ENCODE assay signal across 11 cellular contexts in the genomic region with DNA sequence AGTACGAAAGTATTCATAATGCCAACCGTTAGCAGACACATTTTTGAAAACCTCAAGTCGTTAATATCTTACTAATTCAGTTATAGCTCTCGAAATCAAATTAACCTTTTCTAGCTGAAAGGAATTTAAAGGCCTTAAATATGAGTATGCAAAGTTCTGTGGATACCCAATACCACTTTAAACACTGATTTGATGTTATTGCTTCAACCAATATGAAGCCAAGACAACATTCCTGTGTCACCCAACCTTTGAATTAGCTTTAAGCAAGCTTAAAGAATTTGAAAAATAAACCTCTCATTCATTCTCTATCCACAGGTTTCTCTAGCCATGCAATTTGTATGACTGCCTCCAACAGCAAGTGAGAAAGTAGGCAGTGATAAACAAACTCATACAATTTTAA.
DNase-seq lines count a peak whose midpoint lies in the region; ATAC-seq, FAIRE-seq and TF ChIP-seq lines count a peak whose summit lies in the region.
"Had no signal": no experiment of that assay in that cellular context is flagged by ENCODE, and none has a peak within 500 bp of the region (broad histone marks: within the 10 kb centered on the region; RNA-seq: fewer than 3 reads in every experiment).

No MANE protein-coding gene starts in this region.

- no peak for TF ChIP-seq POLR2A in H54 (IDR thresholded peaks at IDR 0.05; ENCODE audit: low read depth, low read length)

- CTCF ChIA-PET in WTC11 (lab: Charles Lee): no interaction called here

- FAIRE-seq in H54 (lab: Jason Lieb, UNC): peak; percentile 20

- H3K4me3 Mint-ChIP-seq in WTC11: no peak overlapping the region
- no peak overlapping the region for H3K4me3 Mint-ChIP-seq in activated T-cell treated with anti-CD3 and anti-CD28 coated beads, Interleukin-2, amount 50 U/mL, for 24 hours
- H3K4me3 Mint-ChIP-seq: activated CD8-positive, alpha-beta memory T cell treated with anti-CD3 and anti-CD28 coated beads, Interleukin-2, amount 10 ng/mL, durations not matched to agents 7 days and 5 days had no signal

- DNase-seq in H54 (ENCODE audit: insufficient read length, low spot score): no peak
- peak; percentile 3 for DNase-seq in amniotic epithelial cell (ENCODE audit: low read depth)
- peak; percentile 70 for DNase-seq in glomerular visceral epithelial cell (ENCODE audit: extremely low spot score)
- no peak for DNase-seq in NOMO-1 (lab: John Stamatoyannopoulos, UW; ENCODE audit: unreplicated experiment in 2 of 2)
- no peak for DNase-seq in WTC11 (ENCODE audit: low spot score)
- no peak for DNase-seq in activated T-cell treated with anti-CD3 and anti-CD28 coated beads, Interleukin-2, amount 50 U/mL, for 24 hours
- DNase-seq: activated CD8-positive, alpha-beta memory T cell treated with anti-CD3 and anti-CD28 coated beads, Interleukin-2, amount 10 ng/mL, durations not matched to agents 7 days and 5 days; NCI-H526 had no signal

- peaks cover 31% of the 10 kb centered on the region for H3K4me1 Mint-ChIP-seq in WTC11
- H3K4me1 Mint-ChIP-seq in activated T-cell treated with anti-CD3 and anti-CD28 coated beads, Interleukin-2, amount 50 U/mL, for 24 hours (ENCODE audit: low read depth): peaks cover 21% of the 10 kb centered on the region

- ATAC-seq in GM21390 (IDR thresholded peaks at IDR 0.05; ENCODE audit: unreplicated experiment) (no peak), WTC11 (no peak)

- H3K9me3 Mint-ChIP-seq in WTC11: no peaks in the 10 kb centered on the region
- no peaks in the 10 kb centered on the region for H3K9me3 Mint-ChIP-seq in activated T-cell treated with anti-CD3 and anti-CD28 coated beads, Interleukin-2, amount 50 U/mL, for 24 hours

- no peaks in the 10 kb centered on the region for H3K36me3 Mint-ChIP-seq in WTC11
- no peaks in the 10 kb centered on the region for H3K36me3 Mint-ChIP-seq in activated T-cell treated with anti-CD3 and anti-CD28 coated beads, Interleukin-2, amount 50 U/mL, for 24 hours (ENCODE audit: low read depth)
- H3K36me3 Mint-ChIP-seq: activated CD8-positive, alpha-beta memory T cell treated with anti-CD3 and anti-CD28 coated beads, Interleukin-2, amount 10 ng/mL, durations not matched to agents 7 days and 5 days had no signal

- H3K27ac Mint-ChIP-seq in WTC11: no peak overlapping the region
- no peak overlapping the region for H3K27ac Mint-ChIP-seq in activated T-cell treated with anti-CD3 and anti-CD28 coated beads, Interleukin-2, amount 50 U/mL, for 24 hours
- H3K27ac Mint-ChIP-seq: activated CD8-positive, alpha-beta memory T cell treated with anti-CD3 and anti-CD28 coated beads, Interleukin-2, amount 10 ng/mL, durations not matched to agents 7 days and 5 days had no signal

- H3K4me3 ChIP-seq in skin epidermis: peak overlapping the region in 5 of 7 experiments; percentile 6 to 33 (median 22)
- H3K4me3 ChIP-seq: cardiac muscle cell had no signal

- H3K27me3 Mint-ChIP-seq in WTC11 (ENCODE audit: low read depth): no peaks in the 10 kb centered on the region
- peaks cover 2% of the 10 kb centered on the region for H3K27me3 Mint-ChIP-seq in activated T-cell treated with anti-CD3 and anti-CD28 coated beads, Interleukin-2, amount 50 U/mL, for 24 hours

- peak overlapping the region in 11 of 21 experiments; percentile 5 to 77 (median 29) for H3K27ac ChIP-seq in skin epidermis
- H3K27ac ChIP-seq: cardiac muscle cell had no signal

- POLR2A ChIA-PET in WTC11 (lab: Charles Lee): no interaction called here

- no peak for TF ChIP-seq CTCF in WTC11 (IDR thresholded peaks at IDR 0.05)

TF ChIP-seq in WTC11, 78 proteins besides CTCF, POLR2A, EP300 and RAD21 (continues in another document):
- TF ChIP-seq ATF3 (CRISPR knock-in tag; conservative IDR thresholded peaks at IDR 0.05): no peak
- no peak for TF ChIP-seq FOXK1 (CRISPR knock-in tag; IDR thresholded peaks at IDR 0.05)
- no peak for TF ChIP-seq EMX1 (CRISPR knock-in tag; IDR thresholded peaks at IDR 0.05)
- TF ChIP-seq GRHL2 (CRISPR knock-in tag; IDR thresholded peaks at IDR 0.05; ENCODE audit: insufficient replicate concordance, severe bottlenecking): no peak
- TF ChIP-seq, protein P1, sequence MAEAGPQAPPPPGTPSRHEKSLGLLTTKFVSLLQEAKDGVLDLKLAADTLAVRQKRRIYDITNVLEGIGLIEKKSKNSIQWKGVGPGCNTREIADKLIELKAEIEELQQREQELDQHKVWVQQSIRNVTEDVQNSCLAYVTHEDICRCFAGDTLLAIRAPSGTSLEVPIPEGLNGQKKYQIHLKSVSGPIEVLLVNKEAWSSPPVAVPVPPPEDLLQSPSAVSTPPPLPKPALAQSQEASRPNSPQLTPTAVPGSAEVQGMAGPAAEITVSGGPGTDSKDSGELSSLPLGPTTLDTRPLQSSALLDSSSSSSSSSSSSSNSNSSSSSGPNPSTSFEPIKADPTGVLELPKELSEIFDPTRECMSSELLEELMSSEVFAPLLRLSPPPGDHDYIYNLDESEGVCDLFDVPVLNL (CRISPR knock-in tag; IDR thresholded peaks at IDR 0.05; ENCODE audit: borderline replicate concordance, low read depth): no peak
- no peak for TF ChIP-seq CREM (CRISPR knock-in tag; IDR thresholded peaks at IDR 0.05)
- TF ChIP-seq, protein P2, sequence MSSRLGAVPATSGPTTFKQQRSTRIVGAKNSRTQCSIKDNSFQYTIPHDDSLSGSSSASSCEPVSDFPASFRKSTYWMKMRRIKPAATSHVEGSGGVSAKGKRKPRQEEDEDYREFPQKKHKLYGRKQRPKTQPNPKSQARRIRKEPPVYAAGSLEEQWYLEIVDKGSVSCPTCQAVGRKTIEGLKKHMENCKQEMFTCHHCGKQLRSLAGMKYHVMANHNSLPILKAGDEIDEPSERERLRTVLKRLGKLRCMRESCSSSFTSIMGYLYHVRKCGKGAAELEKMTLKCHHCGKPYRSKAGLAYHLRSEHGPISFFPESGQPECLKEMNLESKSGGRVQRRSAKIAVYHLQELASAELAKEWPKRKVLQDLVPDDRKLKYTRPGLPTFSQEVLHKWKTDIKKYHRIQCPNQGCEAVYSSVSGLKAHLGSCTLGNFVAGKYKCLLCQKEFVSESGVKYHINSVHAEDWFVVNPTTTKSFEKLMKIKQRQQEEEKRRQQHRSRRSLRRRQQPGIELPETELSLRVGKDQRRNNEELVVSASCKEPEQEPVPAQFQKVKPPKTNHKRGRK (CRISPR knock-in tag; IDR thresholded peaks at IDR 0.05; ENCODE audit: borderline replicate concordance): no peak
- TF ChIP-seq ZNF671 (CRISPR knock-in tag; IDR thresholded peaks at IDR 0.05): no peak
- no peak for TF ChIP-seq MXD4 (CRISPR knock-in tag; IDR thresholded peaks at IDR 0.05; ENCODE audit: borderline replicate concordance)
- TF ChIP-seq, protein P3, sequence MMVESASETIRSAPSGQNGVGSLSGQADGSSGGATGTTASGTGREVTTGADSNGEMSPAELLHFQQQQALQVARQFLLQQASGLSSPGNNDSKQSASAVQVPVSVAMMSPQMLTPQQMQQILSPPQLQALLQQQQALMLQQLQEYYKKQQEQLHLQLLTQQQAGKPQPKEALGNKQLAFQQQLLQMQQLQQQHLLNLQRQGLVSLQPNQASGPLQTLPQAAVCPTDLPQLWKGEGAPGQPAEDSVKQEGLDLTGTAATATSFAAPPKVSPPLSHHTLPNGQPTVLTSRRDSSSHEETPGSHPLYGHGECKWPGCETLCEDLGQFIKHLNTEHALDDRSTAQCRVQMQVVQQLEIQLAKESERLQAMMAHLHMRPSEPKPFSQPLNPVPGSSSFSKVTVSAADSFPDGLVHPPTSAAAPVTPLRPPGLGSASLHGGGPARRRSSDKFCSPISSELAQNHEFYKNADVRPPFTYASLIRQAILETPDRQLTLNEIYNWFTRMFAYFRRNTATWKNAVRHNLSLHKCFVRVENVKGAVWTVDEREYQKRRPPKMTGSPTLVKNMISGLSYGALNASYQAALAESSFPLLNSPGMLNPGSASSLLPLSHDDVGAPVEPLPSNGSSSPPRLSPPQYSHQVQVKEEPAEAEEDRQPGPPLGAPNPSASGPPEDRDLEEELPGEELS (CRISPR knock-in tag; IDR thresholded peaks at IDR 0.05): no peak
- TF ChIP-seq, protein P4, sequence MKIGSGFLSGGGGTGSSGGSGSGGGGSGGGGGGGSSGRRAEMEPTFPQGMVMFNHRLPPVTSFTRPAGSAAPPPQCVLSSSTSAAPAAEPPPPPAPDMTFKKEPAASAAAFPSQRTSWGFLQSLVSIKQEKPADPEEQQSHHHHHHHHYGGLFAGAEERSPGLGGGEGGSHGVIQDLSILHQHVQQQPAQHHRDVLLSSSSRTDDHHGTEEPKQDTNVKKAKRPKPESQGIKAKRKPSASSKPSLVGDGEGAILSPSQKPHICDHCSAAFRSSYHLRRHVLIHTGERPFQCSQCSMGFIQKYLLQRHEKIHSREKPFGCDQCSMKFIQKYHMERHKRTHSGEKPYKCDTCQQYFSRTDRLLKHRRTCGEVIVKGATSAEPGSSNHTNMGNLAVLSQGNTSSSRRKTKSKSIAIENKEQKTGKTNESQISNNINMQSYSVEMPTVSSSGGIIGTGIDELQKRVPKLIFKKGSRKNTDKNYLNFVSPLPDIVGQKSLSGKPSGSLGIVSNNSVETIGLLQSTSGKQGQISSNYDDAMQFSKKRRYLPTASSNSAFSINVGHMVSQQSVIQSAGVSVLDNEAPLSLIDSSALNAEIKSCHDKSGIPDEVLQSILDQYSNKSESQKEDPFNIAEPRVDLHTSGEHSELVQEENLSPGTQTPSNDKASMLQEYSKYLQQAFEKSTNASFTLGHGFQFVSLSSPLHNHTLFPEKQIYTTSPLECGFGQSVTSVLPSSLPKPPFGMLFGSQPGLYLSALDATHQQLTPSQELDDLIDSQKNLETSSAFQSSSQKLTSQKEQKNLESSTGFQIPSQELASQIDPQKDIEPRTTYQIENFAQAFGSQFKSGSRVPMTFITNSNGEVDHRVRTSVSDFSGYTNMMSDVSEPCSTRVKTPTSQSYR (CRISPR knock-in tag; IDR thresholded peaks at IDR 0.05): no peak
- TF ChIP-seq ZNF138 (CRISPR knock-in tag; conservative IDR thresholded peaks at IDR 0.05): no peak
- no peak for TF ChIP-seq HMGXB4 (CRISPR knock-in tag; IDR thresholded peaks at IDR 0.05)

Comparison
In these comparisons a context has a peak if more than half of its experiments do, and no peak if none do; other contexts are left out.
1. DNase-seq: peak in amniotic epithelial cell (single experiment) and glomerular visceral epithelial cell (single experiment); none in H54 (single experiment), NOMO-1 (0 of 2), WTC11 (single experiment) and activated T-cell treated with anti-CD3 and anti-CD28 coated beads, Interleukin-2, amount 50 U/mL, for 24 hours (single experiment).